28 cellular contexts compared by ENCODE assay signal in genomic region chr1:227712648-227713047, GRCh38. TPM values are rescaled to one million over a fixed set of nuclear protein-coding genes. Genes with fewer than 3 reads are reported as not detected.
DNase-seq lines count a peak whose midpoint lies in the region; ATAC-seq and TF ChIP-seq lines count a peak whose summit lies in the region.
"Had no signal": no experiment of that assay in that cellular context is flagged by ENCODE, and none has a peak within 500 bp of the region (broad histone marks: within the 10 kb centered on the region; RNA-seq: fewer than 3 reads in every experiment).

No MANE protein-coding gene starts in this region.

- H3K27ac ChIP-seq in gastroesophageal sphincter, result no peak overlapping the region
- H3K27ac ChIP-seq: Peyer's patch, SJSA1, skin epidermis had no signal

- H3K4me1 ChIP-seq in gastroesophageal sphincter, result no peaks in the 10 kb centered on the region
- H3K4me1 ChIP-seq: Peyer's patch, SJSA1 had no signal

- peaks cover 0 to 47% (median 0%) of the 10 kb centered on the region in 3 donors for H3K9me3 ChIP-seq in gastroesophageal sphincter

- H3K4me3 ChIP-seq in GM12865 (ENCODE audit: low read depth, low read length) (no peak overlapping the region), gastroesophageal sphincter (no peak overlapping the region)
- H3K4me3 ChIP-seq: GM23338, Peyer's patch, SJSA1, skin epidermis had no signal

- no peaks in the 10 kb centered on the region for H3K27me3 ChIP-seq in gastroesophageal sphincter
- H3K27me3 ChIP-seq: Peyer's patch, SJSA1 had no signal

- ATAC-seq in GM19351 (IDR thresholded peaks at IDR 0.05; ENCODE audit: unreplicated experiment) (peak; percentile 88), HG02610 (IDR thresholded peaks at IDR 0.05; ENCODE audit: unreplicated experiment) (peak; percentile 72), HG03432 (IDR thresholded peaks at IDR 0.05; ENCODE audit: unreplicated experiment) (peak; percentile 86), SK-N-SH treated with all-trans-retinoic acid at 6 μM for 48 hours (no peak), HG02588 (IDR thresholded peaks at IDR 0.05; ENCODE audit: unreplicated experiment) (no peak), gastroesophageal sphincter (no peak)
- ATAC-seq: activated CD4-positive, CD25-positive, alpha-beta regulatory T cell treated with anti-CD3 and anti-CD28 coated beads, Interleukin-2, amount 50 U/mL, for 24 hours; activated CD8-positive, alpha-beta T cell treated with anti-CD3 and anti-CD28 coated beads for 36 hours; GM23338; naive thymus-derived CD8-positive, alpha-beta T cell had no signal

- H3K36me3 ChIP-seq in gastroesophageal sphincter, result no peaks in the 10 kb centered on the region
- H3K36me3 ChIP-seq: Peyer's patch, SJSA1 had no signal

- no peak for TF ChIP-seq EP300 in gastroesophageal sphincter (IDR thresholded peaks at IDR 0.05)

- DNase-seq in GM12865 (ENCODE audit: low read depth) (peak; percentile 40), SKM-1 treated with dmso at 0.1 percent for 144 hours (lab: John Stamatoyannopoulos, UW; ENCODE audit: unreplicated experiment) (no peak)
- DNase-seq: activated CD8-positive, alpha-beta T cell treated with anti-CD3 and anti-CD28 coated beads for 36 hours; activated effector memory CD4-positive, alpha-beta T cell treated with anti-CD3 and anti-CD28 coated beads, Interleukin-2, amount 50 U/mL, for 16 hours; activated naive CD8-positive, alpha-beta T cell treated with anti-CD3 and anti-CD28 coated beads, Interleukin-2, amount 10 ng/mL, durations not matched to agents 7 days and 5 days; AML-193; dermis blood vessel endothelial cell; DMS153; IMR-90; kidney; midbrain; naive thymus-derived CD8-positive, alpha-beta T cell; NCI-H1092; NCI-H1930; NCI-H526 treated with DMSO at 0.1 percent for 48 hours; occipital lobe; Peyer's patch; stimulated activated CD4-positive, alpha-beta T cell treated with anti-CD3 and anti-CD28 coated beads, Interleukin-1b, Interleukin-23, amount 100 ng/mL, for 48 hours had no signal

- TF ChIP-seq CTCF in GM12865 (IDR thresholded peaks at IDR 0.05; ENCODE audit: insufficient read depth, low read depth, low read length, missing control alignments) (no peak), gastroesophageal sphincter (IDR thresholded peaks at IDR 0.05) (no peak)

- no peak for TF ChIP-seq POLR2A in gastroesophageal sphincter (IDR thresholded peaks at IDR 0.05)

TF ChIP-seq in SK-N-SH treated with all-trans-retinoic acid at 6 μM for 48 hours, 23 proteins besides CTCF, POLR2A, EP300 and RAD21:
- TF ChIP-seq CSRNP3 (CRISPR knock-in tag; IDR thresholded peaks at IDR 0.05) (no peak), GLIS3 (CRISPR knock-in tag; IDR thresholded peaks at IDR 0.05) (no peak), BACH2 (CRISPR knock-in tag; IDR thresholded peaks at IDR 0.05; ENCODE audit: borderline replicate concordance) (no peak), ZFP3 (CRISPR knock-in tag; IDR thresholded peaks at IDR 0.05) (no peak), SNAI2 (CRISPR knock-in tag; IDR thresholded peaks at IDR 0.05) (no peak), PPARA (CRISPR knock-in tag; IDR thresholded peaks at IDR 0.05; ENCODE audit: borderline replicate concordance) (no peak), CREB5 (CRISPR knock-in tag; IDR thresholded peaks at IDR 0.05; ENCODE audit: low read depth) (no peak), TSHZ2 (CRISPR knock-in tag; IDR thresholded peaks at IDR 0.05) (no peak), ZNF8 (CRISPR knock-in tag; IDR thresholded peaks at IDR 0.05) (no peak), RARB (CRISPR knock-in tag; IDR thresholded peaks at IDR 0.05) (no peak), OSR1 (CRISPR knock-in tag; IDR thresholded peaks at IDR 0.05) (no peak), POU6F1 (CRISPR knock-in tag; IDR thresholded peaks at IDR 0.05; ENCODE audit: borderline replicate concordance, low read depth) (no peak), CSDC2 (CRISPR knock-in tag; IDR thresholded peaks at IDR 0.05) (no peak), ZNF70 (CRISPR knock-in tag; IDR thresholded peaks at IDR 0.05) (no peak), ESRRG (CRISPR knock-in tag; IDR thresholded peaks at IDR 0.05) (no peak), PATZ1 (CRISPR knock-in tag; IDR thresholded peaks at IDR 0.05; ENCODE audit: borderline replicate concordance) (no peak)

RNA-seq across cellular contexts. Expression of gene JMJD4, which starts 22.5 kb away (rescaled TPM):
- 10 to 100 TPM; 13.8 to 19.5 (median 17.0) TPM for total RNA-seq in gastroesophageal sphincter

RNA-seq across cellular contexts. Expression of gene SNAP47, which starts 22.6 kb away (rescaled TPM):
- 10 to 100 TPM; 27.1 to 47.0 (median 35.6) TPM for total RNA-seq in gastroesophageal sphincter

Comparison
In these comparisons a context has a peak if more than half of its experiments do, and no peak if none do; other contexts are left out.
1. ATAC-seq: peak in GM19351 (single experiment), HG02610 (single experiment) and HG03432 (single experiment); none in SK-N-SH treated with all-trans-retinoic acid at 6 μM for 48 hours (single experiment), HG02588 (single experiment) and gastroesophageal sphincter (single experiment).